Comparison of ENCODE assay signal across 10 cellular contexts in the genomic region with DNA sequence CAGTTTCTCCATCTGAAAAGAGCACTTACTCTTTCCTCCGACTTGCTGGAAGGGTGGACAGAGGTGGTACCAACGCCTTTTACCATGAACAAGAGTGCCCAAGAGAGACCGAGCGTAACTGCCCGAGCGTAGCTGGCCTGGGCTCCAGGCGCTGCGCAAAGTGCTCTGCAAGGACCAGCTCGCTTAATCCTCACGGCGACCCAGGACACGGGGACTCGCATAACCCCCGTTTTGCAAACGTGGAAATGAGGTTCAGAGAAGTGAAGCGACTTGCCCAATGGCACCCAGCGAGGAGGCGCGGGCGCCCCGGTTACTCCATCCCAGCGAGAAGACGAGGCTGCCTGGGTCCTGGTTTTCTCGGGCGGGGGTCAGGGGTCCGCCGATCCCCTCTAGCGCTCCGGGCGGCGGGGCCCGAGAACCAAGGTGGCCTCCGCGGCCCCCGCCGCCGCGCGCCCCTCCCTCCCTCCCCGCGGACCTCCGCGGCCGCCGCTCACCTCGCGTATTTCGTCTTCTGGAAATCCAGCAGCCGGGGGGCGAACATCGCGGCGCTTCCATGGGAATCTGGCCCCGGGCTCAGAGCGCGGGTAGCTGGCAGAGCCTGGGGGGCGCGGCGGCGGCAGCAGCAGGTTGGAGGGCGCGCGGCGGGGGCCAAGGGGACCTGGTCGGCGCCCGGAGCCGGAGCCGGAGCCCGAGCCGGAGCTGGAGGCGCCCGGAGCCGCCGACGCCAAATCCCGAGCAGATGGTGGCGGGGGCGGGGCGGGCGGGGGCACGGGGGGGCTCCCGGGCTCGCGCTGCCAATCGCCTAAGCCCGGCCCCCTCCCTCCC. TPM values are rescaled to one million over a fixed set of nuclear protein-coding genes. Genes with fewer than 3 reads are reported as not detected.
DNase-seq lines count a peak whose midpoint lies in the region; ATAC-seq and TF ChIP-seq lines count a peak whose summit lies in the region.
"Had no signal": no experiment of that assay in that cellular context is flagged by ENCODE, and none has a peak within 500 bp of the region (broad histone marks: within the 10 kb centered on the region; RNA-seq: fewer than 3 reads in every experiment).

A gene with protein sequence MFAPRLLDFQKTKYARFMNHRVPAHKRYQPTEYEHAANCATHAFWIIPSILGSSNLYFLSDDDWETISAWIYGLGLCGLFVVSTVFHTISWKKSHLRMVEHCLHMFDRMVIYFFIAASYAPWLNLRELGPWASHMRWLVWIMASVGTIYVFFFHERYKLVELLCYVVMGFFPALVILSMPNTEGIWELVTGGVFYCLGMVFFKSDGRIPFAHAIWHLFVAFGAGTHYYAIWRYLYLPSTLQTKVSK (minus strand): TSS at position 711 of the 825 bp plus-strand sequence. CDS start 170 bp downstream, at position 541.

- no peaks in the 10 kb centered on the region for H3K9me3 ChIP-seq in thoracic aorta
- no peaks in the 10 kb centered on the region for H3K9me3 ChIP-seq in body of pancreas

- no peaks in the 10 kb centered on the region for H3K9me3 Mint-ChIP-seq in activated T-helper 17 cell treated with anti-CD3 and anti-CD28 coated beads, Interleukin-2, amount 50 U/mL, for 72 hours

- intact Hi-C loops in body of pancreas (cut with DNase I) = no loop called here

- H3K27ac ChIP-seq in thoracic aorta = no peak within 1 kb of the TSS
- no peak within 1 kb of the TSS for H3K27ac ChIP-seq in body of pancreas

- H3K27me3 Mint-ChIP-seq in activated T-helper 17 cell treated with anti-CD3 and anti-CD28 coated beads, Interleukin-2, amount 50 U/mL, for 72 hours = peaks cover 23% of the 10 kb centered on the region

- H3K4me3 ChIP-seq in thoracic aorta = peak within 1 kb of the TSS; percentile 66
- no peak within 1 kb of the TSS for H3K4me3 ChIP-seq in body of pancreas

- 3 to 28% methylated on average over 2 to 50 of the region's 87 CpGs for WGBS in body of pancreas, 2 donors

- peaks cover 7% of the 10 kb centered on the region for H3K36me3 Mint-ChIP-seq in activated T-helper 17 cell treated with anti-CD3 and anti-CD28 coated beads, Interleukin-2, amount 50 U/mL, for 72 hours (ENCODE audit: low read depth)

- TF ChIP-seq CTCF in thoracic aorta (IDR thresholded peaks at IDR 0.05) = no peak
- TF ChIP-seq CTCF in body of pancreas (IDR thresholded peaks at IDR 0.05) = no peak

- H3K27me3 ChIP-seq in thoracic aorta (replicated peaks; ENCODE audit: insufficient read depth) (peaks cover 11% of the 10 kb centered on the region), body of pancreas (peaks cover 0 to 17% of the 10 kb centered on the region in 2 donors)

- peak; percentile 49 for DNase-seq in activated effector memory CD4-positive, alpha-beta T cell treated with anti-CD3 and anti-CD28 coated beads, Interleukin-2, amount 50 U/mL, for 16 hours
- no peak for DNase-seq in activated effector memory CD4-positive, alpha-beta T cell treated with Interleukin-2 at 50 U/mL for 16 hours
- DNase-seq in left kidney (ENCODE audit: low read depth, low spot score) = peak; percentile 59
- no peak for DNase-seq in thoracic aorta (ENCODE audit: low spot score)
- no peak for DNase-seq in body of pancreas
- DNase-seq: cortex of kidney had no signal

- peak within 1 kb of the TSS; percentile 55 for H3K4me3 Mint-ChIP-seq in activated T-helper 17 cell treated with anti-CD3 and anti-CD28 coated beads, Interleukin-2, amount 50 U/mL, for 72 hours

- H3K4me1 Mint-ChIP-seq in activated T-helper 17 cell treated with anti-CD3 and anti-CD28 coated beads, Interleukin-2, amount 50 U/mL, for 72 hours = no peaks in the 10 kb centered on the region

- TF ChIP-seq POLR2A in body of pancreas (IDR thresholded peaks at IDR 0.05) = no peak

- H3K4me1 ChIP-seq in thoracic aorta (ENCODE audit: control insufficient read depth in 1 of 2, low read depth in 2 of 2) (peaks cover 7% of the 10 kb centered on the region in 2 donors), body of pancreas (peaks cover 7% of the 10 kb centered on the region)

- no peak for ATAC-seq in activated T-helper 17 cell treated with anti-CD3 and anti-CD28 coated beads, Interleukin-2, amount 50 U/mL, for 72 hours (replicated peaks)
- ATAC-seq in thoracic aorta (ENCODE audit: insufficient number of reproducible peaks, low FRiP score, low read depth) = no peak
- no peak for ATAC-seq in HG03378 (IDR thresholded peaks at IDR 0.05; ENCODE audit: unreplicated experiment)
- ATAC-seq in GM21447 (IDR thresholded peaks at IDR 0.05; ENCODE audit: unreplicated experiment) = no peak
- no peak for ATAC-seq in body of pancreas

- H3K27ac Mint-ChIP-seq in activated T-helper 17 cell treated with anti-CD3 and anti-CD28 coated beads, Interleukin-2, amount 50 U/mL, for 72 hours = no peak within 1 kb of the TSS

- no peaks in the 10 kb centered on the region for H3K36me3 ChIP-seq in thoracic aorta
- no peaks in the 10 kb centered on the region for H3K36me3 ChIP-seq in body of pancreas (replicated peaks in 1 of 2; ENCODE audit: insufficient read depth in 1 of 2, low read depth in 2 of 2)

RNA-seq across cellular contexts. Expression of the gene that starts here (rescaled TPM):
- total RNA-seq in activated T-helper 17 cell treated with anti-CD3 and anti-CD28 coated beads, Interleukin-2, amount 50 U/mL, for 72 hours = not detected
- total RNA-seq in thoracic aorta (not detected), body of pancreas (not detected)
- total RNA-seq: left lobe of liver had no signal

Comparison
In these comparisons a context has a peak if more than half of its experiments do, and no peak if none do; other contexts are left out.
1. DNase-seq: peak in activated effector memory CD4-positive, alpha-beta T cell treated with anti-CD3 and anti-CD28 coated beads, Interleukin-2, amount 50 U/mL, for 16 hours (single experiment) and left kidney (single experiment); none in activated effector memory CD4-positive, alpha-beta T cell treated with Interleukin-2 at 50 U/mL for 16 hours (single experiment), thoracic aorta (single experiment) and body of pancreas (0 of 4).